Comparison of ENCODE assay signal across 4 cellular contexts in the genomic region with DNA sequence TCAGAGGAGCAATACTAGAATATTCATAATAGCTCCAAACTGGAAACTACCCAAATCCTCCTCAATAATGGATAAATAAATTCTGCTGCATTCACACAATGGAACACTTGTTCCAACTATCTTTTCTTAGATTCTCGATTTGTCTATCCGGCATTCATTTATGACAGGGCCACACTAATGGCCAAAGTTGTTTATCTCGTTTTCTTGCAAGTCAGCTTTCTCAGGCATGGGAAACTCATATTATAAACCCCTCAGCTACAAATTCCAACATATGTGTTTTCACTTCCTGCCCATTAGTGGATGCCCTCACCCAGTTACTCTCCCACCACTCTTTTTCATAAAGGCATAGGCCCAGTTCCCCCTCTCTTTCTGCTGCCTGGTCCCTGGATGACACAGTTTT. TPM values are rescaled to one million over a fixed set of nuclear protein-coding genes. Genes with fewer than 3 reads are reported as not detected.
"Had no signal": no experiment of that assay in that cellular context is flagged by ENCODE, and none has a peak within 500 bp of the region (broad histone marks: within the 10 kb centered on the region; RNA-seq: fewer than 3 reads in every experiment).

No MANE protein-coding gene starts in this region.

RNA-seq across cellular contexts. Expression of gene RHCE, which starts 42.3 kb away (rescaled TPM):
- total RNA-seq: activated B cell treated with CpG ODN at 0.5 μM for 24 hours; activated CD8-positive, alpha-beta memory T cell treated with anti-CD3 and anti-CD28 coated beads, Interleukin-2, amount 10 ng/mL, durations not matched to agents 7 days and 5 days; T-helper 17 cell; T-helper 2 cell treated with Interferon-gamma antibody and Interleukin-4, amounts not matched to agents 100 ng/mL and 5 ng/mL, for 36 hours had no signal
